17 cellular contexts compared by ENCODE assay signal in the genomic region with DNA sequence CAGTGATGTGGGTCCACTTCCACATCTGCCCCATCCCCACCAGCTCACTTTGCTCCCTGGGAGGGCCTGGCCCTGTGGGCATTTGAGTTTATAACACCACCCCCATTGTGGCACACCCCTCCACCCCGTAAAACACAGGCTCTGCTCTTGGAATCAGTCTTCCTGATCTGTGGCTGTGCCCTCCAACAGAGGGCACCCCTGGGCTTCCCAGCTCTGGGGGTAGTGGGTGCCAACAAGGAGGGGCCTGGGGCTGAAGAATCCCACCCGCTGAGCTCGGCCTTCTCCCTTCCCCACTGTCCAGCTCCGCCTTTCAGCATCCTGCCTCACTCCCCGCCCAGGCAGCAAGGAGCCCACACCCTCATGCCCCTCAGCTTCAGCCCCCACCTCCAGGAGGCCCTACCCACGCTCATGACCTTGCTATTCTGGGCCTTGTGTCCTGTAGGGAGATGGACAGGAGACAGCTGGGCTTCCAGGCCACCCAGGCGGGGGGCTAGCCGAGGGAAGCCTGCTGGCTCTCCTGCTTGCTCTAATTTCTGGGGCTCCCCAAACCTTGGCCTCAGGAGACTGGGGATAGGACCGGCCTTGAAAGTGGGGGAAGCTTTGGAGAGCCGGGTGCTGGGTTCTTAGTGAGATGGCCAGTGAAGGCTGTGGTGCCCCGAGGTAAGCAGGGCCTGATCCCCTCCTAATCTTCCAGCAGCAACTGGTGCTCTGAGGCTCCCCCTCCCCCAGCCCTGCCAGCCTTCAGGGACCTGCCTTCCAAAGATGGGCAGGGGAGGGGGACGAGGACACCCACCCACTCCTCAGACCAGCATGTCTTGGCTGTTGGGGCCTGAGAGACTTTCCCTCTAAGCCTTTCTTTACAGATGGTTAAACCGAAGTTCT. TPM values are rescaled to one million over a fixed set of nuclear protein-coding genes. Genes with fewer than 3 reads are reported as not detected.
DNase-seq lines count a peak whose midpoint lies in the region; ATAC-seq, FAIRE-seq and TF ChIP-seq lines count a peak whose summit lies in the region.
"Had no signal": no experiment of that assay in that cellular context is flagged by ENCODE, and none has a peak within 500 bp of the region (broad histone marks: within the 10 kb centered on the region; RNA-seq: fewer than 3 reads in every experiment).

No MANE protein-coding gene starts in this region.

- H3K27me3 ChIP-seq in heart right ventricle (peaks cover 0 to 4% (median 0%) of the 10 kb centered on the region in 7 donors), K562 (ENCODE audit: control insufficient read depth in 2 of 2, insufficient read depth in 2 of 2, low read length in 2 of 2) (no peaks in the 10 kb centered on the region; a peak in 1 of 5 replicates), skeletal muscle tissue (ENCODE audit: control insufficient read depth in 3 of 3, insufficient read depth in 3 of 3, low read length in 3 of 3) (no peaks in the 10 kb centered on the region), HAP-1 (ENCODE audit: low read depth) (no peaks in the 10 kb centered on the region)
- H3K27me3 ChIP-seq: pancreas had no signal

- TF ChIP-seq EP300 in K562 (IDR thresholded peaks at IDR 0.05; ENCODE audit: low read length), result no peak

- H3K4me1 ChIP-seq in heart right ventricle (peaks cover 0 to 15% (median 11%) of the 10 kb centered on the region in 9 donors), K562 (replicated peaks in 1 of 2; ENCODE audit: control insufficient read depth in 2 of 2, insufficient read depth in 2 of 2, low read length in 2 of 2) (peaks cover 6 to 63% of the 10 kb centered on the region in 2 experiments; a peak in 4 of 5 replicates), skeletal muscle tissue (ENCODE audit: control insufficient read depth in 3 of 3, insufficient read depth in 3 of 3, low read length in 3 of 3) (peaks cover 36 to 57% (median 54%) of the 10 kb centered on the region in 3 donors), HAP-1 (peaks cover 8% of the 10 kb centered on the region)

- WGBS in heart right ventricle, 2 donors, result 54 to 64% methylated on average over 13 of the region's 13 CpGs
- WGBS in K562 (ENCODE audit: insufficient coverage, low coverage, missing lambda C conversion rate), result 63% methylated on average over 8 of the region's 13 CpGs

- intact Hi-C loops in Right ventricle myocardium inferior (cut with DNase I), result no loop called here
- intact Hi-C loops in heart right ventricle (cut with DNase I), result loop anchor here in 5 of 10 donors (5.0 to 10.0 kb wide), 3 partner anchors 49 to 69 kb away; a partner anchor contains a TSS
- intact Hi-C loops in K562 (cut with micrococcal nuclease), result no loop called here

- TF ChIP-seq CTCF in heart right ventricle (IDR thresholded peaks at IDR 0.05) (no peak), K562 (IDR thresholded peaks at IDR 0.05 in 2 of 3, conservative IDR thresholded peaks at IDR 0.05 in 1 of 3; ENCODE audit: insufficient read depth in 2 of 3, low read depth in 1 of 3, low read length in 3 of 3) (no peak)

- in situ Hi-C loops in K562 (cut with MboI), result no loop called here
- in situ Hi-C loops in HAP-1 (cut with MboI; ENCODE audit: low sequenced_read_pairs), result no loop called here

- peaks cover 9% of the 10 kb centered on the region for H3K79me2 ChIP-seq in K562 (ENCODE audit: control insufficient read depth, insufficient read depth, low read length)

- no peaks in the 10 kb centered on the region for H4K20me1 ChIP-seq in K562 (replicated peaks; ENCODE audit: control insufficient read depth, insufficient read depth, low read length)

- POLR2A ChIA-PET in K562 (lab: Yijun Ruan, JAX), result interaction anchor here (0.6 to 6.9 kb wide), 3 partner anchors 9 to 1173 kb away, joined by 3 to 58 read pairs (median 8); a partner anchor contains a TSS

- H3K36me3 ChIP-seq in heart right ventricle, result peaks cover 0 to 57% (median 3%) of the 10 kb centered on the region in 9 donors
- peaks cover 42% of the 10 kb centered on the region; the same call in 2 of the 3 replicates for H3K36me3 ChIP-seq in K562 (ENCODE audit: control insufficient read depth, insufficient read depth, low read length)
- H3K36me3 ChIP-seq in skeletal muscle tissue (ENCODE audit: control insufficient read depth in 3 of 3, insufficient read depth in 3 of 3, low read length in 3 of 3), result peaks cover 27 to 37% (median 33%) of the 10 kb centered on the region in 3 donors
- H3K36me3 ChIP-seq in HAP-1 (replicated peaks), result peaks cover 22% of the 10 kb centered on the region

- H3K4me3 ChIP-seq in heart right ventricle (no peak overlapping the region), K562 (no peak overlapping the region), skeletal muscle tissue (ENCODE audit: low read length in 3 of 3) (peak overlapping the region; percentile 48 to 67 (median 60)), HAP-1 (no peak overlapping the region)
- H3K4me3 ChIP-seq: pancreas, PC-9 had no signal

- DNase-seq in Right ventricle myocardium inferior (ENCODE audit: missing footprints) (peak; percentile 35), heart right ventricle (no peak), K562 (ENCODE audit: extremely low read depth in 1 of 4, low spot score in 3 of 4) (peak in 1 of 4 experiments; percentile 14), HAP-1 (ENCODE audit: low spot score in 2 of 2) (no peak), EL (no peak)
- DNase-seq: activated CD4-positive, alpha-beta T cell treated with anti-CD3 and anti-CD28 coated beads for 1 hour; Caco-2; central memory CD4-positive, alpha-beta T cell; KBM-7; midbrain; NCI-H1436 treated with DMSO at 0.1 percent for 48 hours; NCI-H446; pancreas; PC-9; stimulated activated CD4-positive, alpha-beta T cell treated with anti-CD3 and anti-CD28 coated beads, Interleukin-15, amount 100 ng/mL, for 24 hours had no signal

- no peak overlapping the region for H2AFZ ChIP-seq in K562 (ENCODE audit: low read depth, low read length)
- H2AFZ ChIP-seq: PC-9 had no signal

- H3K9me1 ChIP-seq in K562 (ENCODE audit: control insufficient read depth, insufficient read depth, low read length), result no peaks in the 10 kb centered on the region

- BruUV-seq in K562 (replicated peaks; lab: Mats Ljungman, UMichigan), result no TSS peak

- no peaks in the 10 kb centered on the region for H3K9me3 ChIP-seq in heart right ventricle
- H3K9me3 ChIP-seq in K562 (replicated peaks; ENCODE audit: control insufficient read depth, insufficient read depth, low read depth, low read length), result no peaks in the 10 kb centered on the region
- H3K9me3 ChIP-seq in skeletal muscle tissue (ENCODE audit: control insufficient read depth in 3 of 3, low read length in 3 of 3), result no peaks in the 10 kb centered on the region
- H3K9me3 ChIP-seq in HAP-1, result no peaks in the 10 kb centered on the region
- H3K9me3 ChIP-seq: Caco-2, pancreas had no signal

- no peak for TF ChIP-seq RAD21 in K562 (CRISPR knock-in tag; conservative IDR thresholded peaks at IDR 0.05 in 1 of 2, IDR thresholded peaks at IDR 0.05 in 1 of 2)

- ATAC-seq in Right ventricle myocardium inferior, result no peak
- ATAC-seq in heart right ventricle, result no peak
- ATAC-seq in K562, result no peak
- ATAC-seq: pancreas had no signal

- no peak for TF ChIP-seq POLR2A in K562 (conservative IDR thresholded peaks at IDR 0.05)

- FAIRE-seq in K562 (lab: Jason Lieb, UNC), result no peak
- FAIRE-seq: endothelial cell of umbilical vein, pancreas had no signal

- CTCF ChIA-PET in K562 (lab: Yijun Ruan, JAX; ENCODE audit: low intra/inter-chr PET ratio), result no interaction called here

- no peak overlapping the region for H3K4me2 ChIP-seq in K562 (ENCODE audit: insufficient read depth, low read length)
- H3K4me2 ChIP-seq: PC-9 had no signal

- H3K27ac ChIP-seq in heart right ventricle (no peak overlapping the region), K562 (ENCODE audit: extremely low read depth, low read depth, low read length) (peak overlapping the region; percentile 16; the same call in 1 of the 3 replicates), skeletal muscle tissue (ENCODE audit: low read depth, low read length) (peak overlapping the region; percentile 96)
- H3K27ac ChIP-seq: pancreas, PC-9 had no signal

- H3K9ac ChIP-seq in K562 (ENCODE audit: insufficient read depth in 1 of 2, low read depth in 2 of 2, low read length in 2 of 2) (peak overlapping the region in 1 of 2 experiments; percentile 23; a peak in 2 of 4 replicates), skeletal muscle tissue (ENCODE audit: low read depth in 1 of 3, low read length in 3 of 3) (peak overlapping the region; percentile 83 to 89 (median 88))

RNA-seq across cellular contexts. Expression of a gene that starts 2.9 kb away (rescaled TPM):
- 0.11 TPM for total RNA-seq in Right ventricle myocardium inferior
- 1 to 10 TPM in 1 of 10 donors, under 1 TPM in 9; 0.13 to 1.0 (median 0.23) TPM for total RNA-seq in heart right ventricle
- under 1 TPM; 0.13 to 0.44 TPM for polyA plus RNA-seq in heart right ventricle
- 19.9 and 68.6 TPM in 2 replicates for total RNA-seq in K562 (2011; cell fraction: chromatin; rRNA removed; ENCODE audit: low replicate concordance)
- total RNA-seq in K562 (2011; cell fraction: nucleolus; rRNA removed), result 13.0 and 15.8 TPM in 2 replicates
- 17.7 and 18.4 TPM in 2 replicates for total RNA-seq in K562 (2011; cell fraction: nucleoplasm; rRNA removed)
- total RNA-seq in K562 (2014; rRNA removed), result 0.41 and 0.65 TPM in 2 replicates
- 0.64 and 0.65 TPM in 2 replicates for total RNA-seq in K562 (2014; rRNA removed; fragmentation: Illumina TruSeq; extraction: Trizol)
- 0.65 and 1.9 TPM in 2 replicates for total RNA-seq in K562 (2015; rRNA removed; fragmentation: Illumina TruSeq; extraction: Trizol)
- 2.3 and 2.6 TPM in 2 replicates for total RNA-seq in K562 (2021)
- 1.2 and 3.1 TPM in 2 replicates for polyA plus RNA-seq in K562 (2011; rRNA removed)
- 1.5 and 2.5 TPM in 2 replicates for polyA plus RNA-seq in K562 (2011; cell fraction: cytosol; rRNA removed)
- polyA plus RNA-seq in K562 (2011; cell fraction: nucleus; rRNA removed), result 27.8 and 31.5 TPM in 2 replicates
- 2.8 and 6.1 TPM in 2 replicates for polyA plus RNA-seq in K562 (2012)
- 1.8 TPM in 2 replicates for polyA plus RNA-seq in K562 (2014; fragmentation: Illumina TruSeq; extraction: Trizol)
- under 1 TPM; 0.25 to 0.58 TPM for polyA plus RNA-seq in K562 (2014; fragmentation: Nextera tagmentation; extraction: Ambion mirVana)
- 1.4 and 1.8 TPM in 2 replicates for polyA plus RNA-seq in K562 (2014; rRNA removed)
- polyA minus RNA-seq in K562 (2011; rRNA and poly(A)+ RNA removed), result 0.60 and 2.1 TPM in 2 replicates
- 0.76 and 1.4 TPM in 2 replicates for polyA minus RNA-seq in K562 (2011; cell fraction: cytosol; rRNA and poly(A)+ RNA removed)
- polyA minus RNA-seq in K562 (2011; cell fraction: nucleus; rRNA and poly(A)+ RNA removed), result 2.0 and 4.8 TPM in 2 replicates
- total RNA-seq in skeletal muscle tissue, result 502 TPM

RNA-seq across cellular contexts. Expression of a gene that starts 11.7 kb away (rescaled TPM):
- total RNA-seq in Right ventricle myocardium inferior, result 41.3 TPM
- total RNA-seq in heart right ventricle, result 10 to 100 TPM; 30.6 to 54.5 (median 36.6) TPM
- 10 to 100 TPM; 30.2 to 72.1 TPM for polyA plus RNA-seq in heart right ventricle
- total RNA-seq in K562 (2011; cell fraction: chromatin; rRNA removed; ENCODE audit: low replicate concordance), result 80.7 and 204 TPM in 2 replicates
- total RNA-seq in K562 (2011; cell fraction: nucleolus; rRNA removed), result 124 and 147 TPM in 2 replicates
- total RNA-seq in K562 (2011; cell fraction: nucleoplasm; rRNA removed), result 94.3 and 96.1 TPM in 2 replicates
- 24.7 and 25.9 TPM in 2 replicates for total RNA-seq in K562 (2014; rRNA removed)
- 4.2 and 9.5 TPM in 2 replicates for total RNA-seq in K562 (2014; rRNA removed; fragmentation: Illumina TruSeq; extraction: Trizol)
- total RNA-seq in K562 (2015; rRNA removed; fragmentation: Illumina TruSeq; extraction: Trizol), result 15.3 and 16.8 TPM in 2 replicates
- 52.5 and 58.2 TPM in 2 replicates for total RNA-seq in K562 (2021)
- polyA plus RNA-seq in K562 (2011; rRNA removed), result 12.3 and 23.7 TPM in 2 replicates
- polyA plus RNA-seq in K562 (2011; cell fraction: cytosol; rRNA removed), result 17.1 and 29.3 TPM in 2 replicates
- polyA plus RNA-seq in K562 (2011; cell fraction: nucleus; rRNA removed), result 163 and 237 TPM in 2 replicates
- polyA plus RNA-seq in K562 (2012), result 36.6 and 51.3 TPM in 2 replicates
- polyA plus RNA-seq in K562 (2014; fragmentation: Illumina TruSeq; extraction: Trizol), result 39.4 and 43.6 TPM in 2 replicates
- polyA plus RNA-seq in K562 (2014; fragmentation: Nextera tagmentation; extraction: Ambion mirVana), result under 1 TPM; 0.18 to 0.53 TPM
- polyA plus RNA-seq in K562 (2014; rRNA removed), result 41.7 and 42.5 TPM in 2 replicates
- polyA minus RNA-seq in K562 (2011; rRNA and poly(A)+ RNA removed), result 3.2 and 4.6 TPM in 2 replicates
- 8.1 and 11.8 TPM in 2 replicates for polyA minus RNA-seq in K562 (2011; cell fraction: cytosol; rRNA and poly(A)+ RNA removed)
- polyA minus RNA-seq in K562 (2011; cell fraction: nucleus; rRNA and poly(A)+ RNA removed), result 28.5 and 28.7 TPM in 2 replicates
- total RNA-seq in skeletal muscle tissue, result 6.8 TPM

RNA-seq across cellular contexts. Expression of a gene that starts 29.2 kb away (rescaled TPM):
- total RNA-seq in Right ventricle myocardium inferior (252 TPM), heart right ventricle (100 to 1,000 TPM; 193 to 250 (median 236) TPM), K562 (2014; rRNA removed) (366 and 468 TPM in 2 replicates), K562 (2014; rRNA removed; fragmentation: Illumina TruSeq; extraction: Trizol) (202 and 249 TPM in 2 replicates), K562 (2015; rRNA removed; fragmentation: Illumina TruSeq; extraction: Trizol) (255 and 256 TPM in 2 replicates), K562 (2021) (410 and 434 TPM in 2 replicates), skeletal muscle tissue (67.8 TPM)
- polyA plus RNA-seq in heart right ventricle (100 to 1,000 TPM; 286 to 362 TPM), K562 (2011; rRNA removed) (174 and 217 TPM in 2 replicates), K562 (2014; fragmentation: Illumina TruSeq; extraction: Trizol) (354 and 374 TPM in 2 replicates), K562 (2014; fragmentation: Nextera tagmentation; extraction: Ambion mirVana) (10 to 100 TPM; 34.1 to 71.2 TPM), K562 (2014; rRNA removed) (275 and 298 TPM in 2 replicates)
- 141 and 307 TPM in 2 replicates for total RNA-seq in K562 (2011; cell fraction: chromatin; rRNA removed; ENCODE audit: low replicate concordance)
- total RNA-seq in K562 (2011; cell fraction: nucleolus; rRNA removed), result 333 and 347 TPM in 2 replicates
- total RNA-seq in K562 (2011; cell fraction: nucleoplasm; rRNA removed), result 204 and 233 TPM in 2 replicates
- 203 and 308 TPM in 2 replicates for polyA plus RNA-seq in K562 (2011; cell fraction: cytosol; rRNA removed)
- 506 and 760 TPM in 2 replicates for polyA plus RNA-seq in K562 (2011; cell fraction: nucleus; rRNA removed)
- 267 and 370 TPM in 2 replicates for polyA plus RNA-seq in K562 (2012)
- polyA minus RNA-seq in K562 (2011; rRNA and poly(A)+ RNA removed), result 73.7 and 83.7 TPM in 2 replicates
- 105 and 124 TPM in 2 replicates for polyA minus RNA-seq in K562 (2011; cell fraction: cytosol; rRNA and poly(A)+ RNA removed)
- 69.0 and 71.4 TPM in 2 replicates for polyA minus RNA-seq in K562 (2011; cell fraction: nucleus; rRNA and poly(A)+ RNA removed)

RNA-seq across cellular contexts. Expression of a gene that starts 49.7 kb away (rescaled TPM):
- total RNA-seq in Right ventricle myocardium inferior (22.3 TPM), heart right ventricle (10 to 100 TPM; 11.8 to 20.0 (median 15.5) TPM), K562 (2014; rRNA removed) (13.4 and 14.4 TPM in 2 replicates), K562 (2014; rRNA removed; fragmentation: Illumina TruSeq; extraction: Trizol) (1.3 and 2.4 TPM in 2 replicates), K562 (2015; rRNA removed; fragmentation: Illumina TruSeq; extraction: Trizol) (10.1 and 11.0 TPM in 2 replicates), K562 (2021) (7.9 and 10.6 TPM in 2 replicates), skeletal muscle tissue (11.0 TPM)
- polyA plus RNA-seq in heart right ventricle (10 to 100 TPM; 18.7 to 47.6 TPM), K562 (2011; rRNA removed) (3.5 and 4.9 TPM in 2 replicates), K562 (2014; fragmentation: Illumina TruSeq; extraction: Trizol) (1.6 and 4.5 TPM in 2 replicates), K562 (2014; fragmentation: Nextera tagmentation; extraction: Ambion mirVana) (under 1 TPM; 0.15 to 0.20 TPM), K562 (2014; rRNA removed) (10.3 and 16.6 TPM in 2 replicates)
- total RNA-seq in K562 (2011; cell fraction: chromatin; rRNA removed; ENCODE audit: low replicate concordance), result 11.5 and 16.7 TPM in 2 replicates
- total RNA-seq in K562 (2011; cell fraction: nucleolus; rRNA removed), result 12.7 and 13.3 TPM in 2 replicates
- total RNA-seq in K562 (2011; cell fraction: nucleoplasm; rRNA removed), result 7.5 and 12.1 TPM in 2 replicates
- polyA plus RNA-seq in K562 (2011; cell fraction: cytosol; rRNA removed), result 3.5 and 6.3 TPM in 2 replicates
- 8.3 and 10.7 TPM in 2 replicates for polyA plus RNA-seq in K562 (2011; cell fraction: nucleus; rRNA removed)
- 9.7 and 12.6 TPM in 2 replicates for polyA plus RNA-seq in K562 (2012)
- 2.9 and 3.5 TPM in 2 replicates for polyA minus RNA-seq in K562 (2011; rRNA and poly(A)+ RNA removed)
- 1.8 and 4.3 TPM in 2 replicates for polyA minus RNA-seq in K562 (2011; cell fraction: cytosol; rRNA and poly(A)+ RNA removed)
- polyA minus RNA-seq in K562 (2011; cell fraction: nucleus; rRNA and poly(A)+ RNA removed), result 4.1 and 4.6 TPM in 2 replicates

RNA-seq across cellular contexts. Expression of a gene that starts 52.6 kb away (rescaled TPM):
- total RNA-seq in Right ventricle myocardium inferior (46.3 TPM), heart right ventricle (10 to 100 TPM; 37.4 to 66.2 (median 45.9) TPM), K562 (2014; rRNA removed) (62.2 and 78.2 TPM in 2 replicates), K562 (2014; rRNA removed; fragmentation: Illumina TruSeq; extraction: Trizol) (37.2 and 38.7 TPM in 2 replicates), K562 (2015; rRNA removed; fragmentation: Illumina TruSeq; extraction: Trizol) (35.7 and 36.4 TPM in 2 replicates), K562 (2021) (233 and 280 TPM in 2 replicates), skeletal muscle tissue (9.9 TPM)
- polyA plus RNA-seq in heart right ventricle (10 to 100 TPM; 36.0 to 99.9 TPM), K562 (2011; rRNA removed) (25.1 and 43.6 TPM in 2 replicates), K562 (2014; fragmentation: Illumina TruSeq; extraction: Trizol) (130 and 193 TPM in 2 replicates), K562 (2014; fragmentation: Nextera tagmentation; extraction: Ambion mirVana) (1 to 10 TPM; 3.8 to 6.5 TPM), K562 (2014; rRNA removed) (115 and 145 TPM in 2 replicates)
- total RNA-seq in K562 (2011; cell fraction: chromatin; rRNA removed; ENCODE audit: low replicate concordance), result 649 and 780 TPM in 2 replicates
- 305 and 317 TPM in 2 replicates for total RNA-seq in K562 (2011; cell fraction: nucleolus; rRNA removed)
- total RNA-seq in K562 (2011; cell fraction: nucleoplasm; rRNA removed), result 402 and 422 TPM in 2 replicates
- polyA plus RNA-seq in K562 (2011; cell fraction: cytosol; rRNA removed), result 32.0 and 34.3 TPM in 2 replicates
- 272 and 340 TPM in 2 replicates for polyA plus RNA-seq in K562 (2011; cell fraction: nucleus; rRNA removed)
- 146 and 261 TPM in 2 replicates for polyA plus RNA-seq in K562 (2012)
- polyA minus RNA-seq in K562 (2011; rRNA and poly(A)+ RNA removed), result 37.4 and 45.8 TPM in 2 replicates
- 89.4 and 177 TPM in 2 replicates for polyA minus RNA-seq in K562 (2011; cell fraction: cytosol; rRNA and poly(A)+ RNA removed)
- polyA minus RNA-seq in K562 (2011; cell fraction: nucleus; rRNA and poly(A)+ RNA removed), result 75.4 and 98.7 TPM in 2 replicates

Comparison
In these comparisons a context has a peak if more than half of its experiments do, and no peak if none do; other contexts are left out.
1. H3K27ac ChIP-seq: peak in K562 (single experiment) and skeletal muscle tissue (single experiment); none in heart right ventricle (0 of 10).
2. H3K4me3 ChIP-seq: peak in skeletal muscle tissue (3 of 3); none in heart right ventricle (0 of 10), K562 (single experiment) and HAP-1 (single experiment).